19 cellular contexts compared by ENCODE assay signal in the genomic region with DNA sequence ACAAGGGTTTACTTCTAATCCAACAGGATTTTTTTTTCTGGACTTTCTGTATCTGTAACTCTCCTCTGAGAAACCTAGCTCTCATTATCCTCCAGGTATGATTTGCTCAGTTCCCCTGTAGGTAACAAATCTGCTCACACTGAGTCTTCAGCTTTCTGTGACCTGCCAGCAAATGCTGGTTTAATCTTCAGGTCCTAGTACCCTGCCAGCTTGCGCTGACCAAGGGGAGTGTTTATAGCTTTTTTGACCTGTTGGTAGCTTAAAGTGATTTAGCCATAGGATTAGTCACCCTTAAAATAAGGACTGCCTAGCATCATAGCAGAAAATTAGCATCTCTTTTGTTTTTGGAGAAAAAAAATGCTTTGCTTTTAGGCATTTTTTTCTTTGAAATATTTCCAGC. TPM values are rescaled to one million over a fixed set of nuclear protein-coding genes. Genes with fewer than 3 reads are reported as not detected.
"Had no signal": no experiment of that assay in that cellular context is flagged by ENCODE, and none has a peak within 500 bp of the region (broad histone marks: within the 10 kb centered on the region; RNA-seq: fewer than 3 reads in every experiment).

No MANE protein-coding gene starts in this region.

- H3K27me3 ChIP-seq: neutrophil, spleen had no signal

- H3K36me3 ChIP-seq: neutrophil had no signal

- H3K4me3 ChIP-seq: coronary artery, lower lobe of right lung, spleen had no signal

- H3K9me3 ChIP-seq: lower lobe of right lung, neutrophil had no signal

- H3K4me3 Mint-ChIP-seq: activated CD4-positive, alpha-beta memory T cell treated with anti-CD3 and anti-CD28 coated beads, Interleukin-2, amount 10 ng/mL, durations not matched to agents 7 days and 5 days; activated CD4-positive, alpha-beta T cell treated with anti-CD3 and anti-CD28 coated beads for 36 hours; activated naive CD8-positive, alpha-beta T cell treated with anti-CD3 and anti-CD28 coated beads for 36 hours; activated T-cell treated with anti-CD3 and anti-CD28 coated beads, Interleukin-2, amount 50 U/mL, for 72 hours; naive thymus-derived CD4-positive, alpha-beta T cell; T-helper 2 cell treated with Interferon-gamma antibody and Interleukin-4, amounts not matched to agents 5 μg/mL and 100 μg/mL, for 36 hours had no signal

- H3K27me3 Mint-ChIP-seq: activated CD4-positive, alpha-beta memory T cell treated with anti-CD3 and anti-CD28 coated beads, Interleukin-2, amount 10 ng/mL, durations not matched to agents 7 days and 5 days; activated CD4-positive, alpha-beta T cell treated with anti-CD3 and anti-CD28 coated beads for 36 hours; activated naive CD8-positive, alpha-beta T cell treated with anti-CD3 and anti-CD28 coated beads for 36 hours; naive thymus-derived CD4-positive, alpha-beta T cell had no signal

- H3K27ac ChIP-seq: coronary artery, lower lobe of right lung, neutrophil, spleen had no signal

- DNase-seq: activated CD4-positive, alpha-beta memory T cell treated with anti-CD3 and anti-CD28 coated beads, Interleukin-2, amount 10 ng/mL, durations not matched to agents 7 days and 5 days; activated CD4-positive, alpha-beta T cell treated with anti-CD3 and anti-CD28 coated beads for 36 hours; activated gamma-delta T cell treated with Interleukin-2 at 50 U/mL for 16 hours; activated naive CD8-positive, alpha-beta T cell treated with anti-CD3 and anti-CD28 coated beads for 36 hours; activated T-cell treated with anti-CD3 and anti-CD28 coated beads, Interleukin-2, amount 50 U/mL, for 72 hours; anterior cingulate cortex; effector CD4-positive, alpha-beta T cell; hippocampal formation; lower lobe of right lung; naive thymus-derived CD4-positive, alpha-beta T cell; right cardiac atrium; spleen; stimulated activated CD4-positive, alpha-beta T cell treated with anti-CD3 and anti-CD28 coated beads, Interleukin-2, amount 100 ng/mL, for 24 hours; stimulated activated naive CD4-positive, alpha-beta T cell had no signal

- H3K27ac Mint-ChIP-seq: activated CD4-positive, alpha-beta memory T cell treated with anti-CD3 and anti-CD28 coated beads, Interleukin-2, amount 10 ng/mL, durations not matched to agents 7 days and 5 days; activated CD4-positive, alpha-beta T cell treated with anti-CD3 and anti-CD28 coated beads for 36 hours; activated naive CD8-positive, alpha-beta T cell treated with anti-CD3 and anti-CD28 coated beads for 36 hours; naive thymus-derived CD4-positive, alpha-beta T cell; T-helper 2 cell treated with Interferon-gamma antibody and Interleukin-4, amounts not matched to agents 5 μg/mL and 100 μg/mL, for 36 hours had no signal

- ATAC-seq: activated CD4-positive, alpha-beta T cell treated with anti-CD3 and anti-CD28 coated beads for 36 hours; activated T-cell treated with anti-CD3 and anti-CD28 coated beads, Interleukin-2, amount 50 U/mL, for 72 hours; naive thymus-derived CD4-positive, alpha-beta T cell; right cardiac atrium had no signal

RNA-seq across cellular contexts. Expression of gene PAX4, which starts 56.4 kb away (rescaled TPM):
- total RNA-seq: activated CD4-positive, alpha-beta memory T cell treated with anti-CD3 and anti-CD28 coated beads, Interleukin-2, amount 10 ng/mL, durations not matched to agents 7 days and 5 days; activated CD4-positive, alpha-beta T cell treated with anti-CD3 and anti-CD28 coated beads for 36 hours; activated naive CD8-positive, alpha-beta T cell treated with anti-CD3 and anti-CD28 coated beads for 36 hours; activated T-cell treated with anti-CD3 and anti-CD28 coated beads, Interleukin-2, amount 50 U/mL, for 72 hours; glomerular endothelial cell; lower lobe of right lung; naive thymus-derived CD4-positive, alpha-beta T cell; posterior vena cava; right cardiac atrium; spleen had no signal
- polyA plus RNA-seq: naive thymus-derived CD4-positive, alpha-beta T cell; right cardiac atrium; spleen had no signal
